In genomic region chr3:14518432-14518802, GRCh38 we compare ENCODE assay signal across 1 cellular context.
TF ChIP-seq lines count a peak whose summit lies in the region.

No MANE protein-coding gene starts in this region.

TF ChIP-seq in SK-N-SH, 30 proteins besides CTCF, POLR2A, EP300 and RAD21 (continued from another document):
- TF ChIP-seq TCF12 (IDR thresholded peaks at IDR 0.05) (no peak), TEAD4 (IDR thresholded peaks at IDR 0.05; ENCODE audit: borderline replicate concordance, insufficient read depth) (no peak), NRF1 (IDR thresholded peaks at IDR 0.05; ENCODE audit: low read depth, low read length) (no peak), POLR2AphosphoS5 (IDR thresholded peaks at IDR 0.05; ENCODE audit: low read depth, low read length) (no peak), FOXJ3 (CRISPR knock-in tag; IDR thresholded peaks at IDR 0.05) (no peak), YY1 (IDR thresholded peaks at IDR 0.05; ENCODE audit: low read depth) (no peak), MEF2A (IDR thresholded peaks at IDR 0.05; ENCODE audit: borderline replicate concordance, low read depth) (no peak), IRF3 (IDR thresholded peaks at IDR 0.05; ENCODE audit: low read depth, low read length) (no peak)
